ENCODE assay signal across 14 cellular contexts in the genomic region with DNA sequence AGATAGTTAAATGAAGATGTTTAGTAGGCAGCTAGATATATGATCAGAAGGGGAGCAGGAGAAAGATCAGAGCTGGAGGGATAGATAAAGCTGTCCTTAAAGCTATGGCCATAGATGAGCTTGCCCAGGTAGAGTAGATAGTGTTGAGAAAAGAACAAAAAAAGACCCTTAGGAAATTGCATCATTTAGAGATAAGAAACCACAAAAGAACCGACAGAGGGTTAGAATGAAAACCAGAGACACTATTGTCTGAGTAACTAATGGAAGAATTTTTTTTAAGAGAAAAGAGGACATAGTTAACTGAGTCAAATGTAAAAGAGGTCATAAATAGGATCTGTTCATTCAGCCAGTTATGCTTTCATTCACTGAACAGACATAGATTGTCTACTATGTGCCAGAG.
A peak's percentile ranks its signal among the peaks of the same experiment; 100 is the strongest.
DNase-seq lines count a peak whose midpoint lies in the region; ATAC-seq and TF ChIP-seq lines count a peak whose summit lies in the region.
"Had no signal": no experiment of that assay in that cellular context is flagged by ENCODE, and none has a peak within 500 bp of the region (broad histone marks: within the 10 kb centered on the region; RNA-seq: fewer than 3 reads in every experiment).

No MANE protein-coding gene starts in this region.

- H2AK5ac ChIP-seq in mesendoderm (ENCODE audit: low read length), result no peak overlapping the region

- H2BK5ac ChIP-seq in mesendoderm (ENCODE audit: low read length), result no peak overlapping the region

- no peak overlapping the region for H3K4ac ChIP-seq in mesendoderm (ENCODE audit: low read depth, low read length)

- no peak overlapping the region for H4K8ac ChIP-seq in mesendoderm (ENCODE audit: low read depth, low read length)

- H3K4me3 ChIP-seq in HEK293 (ENCODE audit: low read depth, low read length) (no peak overlapping the region), mesendoderm (ENCODE audit: low read length) (no peak overlapping the region)
- H3K4me3 ChIP-seq: right lobe of liver had no signal

- H3K27me3 ChIP-seq in mesendoderm (ENCODE audit: insufficient read depth, low read length, poor library complexity), result no peaks in the 10 kb centered on the region
- H3K27me3 ChIP-seq: right lobe of liver had no signal

- H3K79me1 ChIP-seq in mesendoderm (ENCODE audit: low read length), result no peaks in the 10 kb centered on the region

- no peak overlapping the region for H2BK15ac ChIP-seq in mesendoderm (replicated peaks; ENCODE audit: low read depth)

- peaks cover 5% of the 10 kb centered on the region for H3K36me3 Mint-ChIP-seq in T-helper 1 cell treated with Interleukin-12 subunit alpha and Interleukin-12 subunit beta and Interleukin-4 antibody, amounts not matched to agents 30 μg/mL and 1 μg/mL, for 36 hours (ENCODE audit: low read depth)

- DNase-seq in EH (ENCODE audit: low read depth), result peak; percentile 22
- DNase-seq in mesendoderm, result peak; percentile 11
- no peak for DNase-seq in NCI-H748 treated with DMSO at 0.1 percent for 48 hours (lab: John Stamatoyannopoulos, UW)
- DNase-seq: endodermal cell; GOT3; mesenchymal stem cell; NCI-H1417 treated with DMSO at 0.1 percent for 48 hours; NK-92 treated with Interleukin-12 subunit alpha and Interleukin-12 subunit beta, amount 100 ng/mL, for 24 hours; right lobe of liver had no signal

- H3K27ac Mint-ChIP-seq in T-helper 1 cell treated with Interleukin-12 subunit alpha and Interleukin-12 subunit beta and Interleukin-4 antibody, amounts not matched to agents 30 μg/mL and 1 μg/mL, for 36 hours, result peak overlapping the region; percentile 39
- H3K27ac Mint-ChIP-seq: endodermal cell had no signal

- no peaks in the 10 kb centered on the region for H3K9me3 Mint-ChIP-seq in T-helper 1 cell treated with Interleukin-12 subunit alpha and Interleukin-12 subunit beta and Interleukin-4 antibody, amounts not matched to agents 30 μg/mL and 1 μg/mL, for 36 hours
- H3K9me3 Mint-ChIP-seq: endodermal cell had no signal

- no peaks in the 10 kb centered on the region for H3K9me3 ChIP-seq in HEK293 (ENCODE audit: control insufficient read depth, insufficient read depth, low read depth, low read length)
- H3K9me3 ChIP-seq: right lobe of liver had no signal

- H3K4me1 Mint-ChIP-seq in T-helper 1 cell treated with Interleukin-12 subunit alpha and Interleukin-12 subunit beta and Interleukin-4 antibody, amounts not matched to agents 30 μg/mL and 1 μg/mL, for 36 hours (ENCODE audit: low read depth), result peaks cover 43% of the 10 kb centered on the region

- CTCF ChIA-PET in HEK293 (lab: Yijun Ruan, JAX), result interaction anchor here (1.6 to 3.3 kb wide), 2 partner anchors 169 to 261 kb away, joined by 4 to 12 read pairs; no protein-coding TSS in a partner anchor

- no peaks in the 10 kb centered on the region for H3K79me2 ChIP-seq in mesendoderm (ENCODE audit: control insufficient read depth, insufficient read depth, low read length)

- H3K23ac ChIP-seq in mesendoderm (ENCODE audit: low read length), result no peak overlapping the region

- peak overlapping the region; percentile 3 for H3K4me3 Mint-ChIP-seq in T-helper 1 cell treated with Interleukin-12 subunit alpha and Interleukin-12 subunit beta and Interleukin-4 antibody, amounts not matched to agents 30 μg/mL and 1 μg/mL, for 36 hours
- H3K4me3 Mint-ChIP-seq: endodermal cell had no signal

- H3K4me1 ChIP-seq in HEK293 (ENCODE audit: control insufficient read depth, insufficient read depth, low read length), result no peaks in the 10 kb centered on the region
- no peaks in the 10 kb centered on the region for H3K4me1 ChIP-seq in mesendoderm (ENCODE audit: control insufficient read depth, low read depth, low read length)
- H3K4me1 ChIP-seq: right lobe of liver had no signal

- no peak overlapping the region for H3K56ac ChIP-seq in mesendoderm (ENCODE audit: low read length)

- ATAC-seq in GM21825 (IDR thresholded peaks at IDR 0.05; ENCODE audit: unreplicated experiment) (no peak), GM18520 (IDR thresholded peaks at IDR 0.05; ENCODE audit: unreplicated experiment) (no peak), GM18868 (IDR thresholded peaks at IDR 0.05; ENCODE audit: unreplicated experiment) (no peak)

- H3K36me3 ChIP-seq in HEK293 (ENCODE audit: control insufficient read depth in 2 of 2, insufficient read depth in 1 of 2, low read length in 2 of 2) (no peaks in the 10 kb centered on the region), mesendoderm (ENCODE audit: control insufficient read depth, insufficient read depth, low read length) (no peaks in the 10 kb centered on the region)
- H3K36me3 ChIP-seq: right lobe of liver had no signal

- H3K27ac ChIP-seq in HEK293 (ENCODE audit: extremely low read depth, low read depth, low read length) (no peak overlapping the region), mesendoderm (ENCODE audit: low read depth, low read length) (no peak overlapping the region)
- H3K27ac ChIP-seq: right lobe of liver had no signal

- WGBS in mesendoderm (ENCODE audit: extremely low coverage, insufficient coverage, low lambda C conversion rate), result no CpG with 5 or more reads among the region's 1 CpG

- TF ChIP-seq CTCF in HEK293 (tag by site-specific recombination; IDR thresholded peaks at IDR 0.05), result no peak

- no peak overlapping the region for H2BK120ac ChIP-seq in mesendoderm (ENCODE audit: low read depth, low read length)

- no peaks in the 10 kb centered on the region for H3K27me3 Mint-ChIP-seq in T-helper 1 cell treated with Interleukin-12 subunit alpha and Interleukin-12 subunit beta and Interleukin-4 antibody, amounts not matched to agents 30 μg/mL and 1 μg/mL, for 36 hours (ENCODE audit: low read depth)

- H3K4me2 ChIP-seq in mesendoderm (ENCODE audit: low read length), result no peak overlapping the region

- H4K5ac ChIP-seq in mesendoderm (ENCODE audit: low read length), result no peak overlapping the region

- H3K18ac ChIP-seq in mesendoderm (ENCODE audit: low read length), result no peak overlapping the region

- no peak overlapping the region for H3K9ac ChIP-seq in mesendoderm (ENCODE audit: low read length)

- POLR2A ChIA-PET in HEK293 (lab: Yijun Ruan, JAX), result interaction anchor here (0.6 kb wide), 1 partner anchor 105 kb away, joined by 4 read pairs; no protein-coding TSS in a partner anchor

TF ChIP-seq in HEK293, 187 proteins besides CTCF, POLR2A, EP300 and RAD21:
- TF ChIP-seq KLF9 (tag by site-specific recombination; IDR thresholded peaks at IDR 0.05; ENCODE audit: low read depth), result no peak
- 0 out of 2 replicates have a peak, but pooled peaks have one; percentile 8 for TF ChIP-seq ZNF350 (tag by site-specific recombination; IDR thresholded peaks at IDR 0.05)
- no peak for TF ChIP-seq ZNF621 (tag by site-specific recombination; IDR thresholded peaks at IDR 0.05)
